ENCODE assay signal across 7 cellular contexts in genomic region chr10:4034907-4035581, GRCh38.
DNase-seq lines count a peak whose midpoint lies in the region; ATAC-seq and TF ChIP-seq lines count a peak whose summit lies in the region.

No MANE protein-coding gene starts in this region.

- H3K4me3 ChIP-seq in ascending aorta, result peak overlapping the region; percentile 15 to 60
- peak overlapping the region; percentile 46 to 72 (median 60) for H3K4me3 ChIP-seq in subcutaneous abdominal adipose tissue (ENCODE audit: low read depth in 1 of 5, low read length in 5 of 5)

- H3K4me3 Mint-ChIP-seq in IgD-negative memory B cell, result peak overlapping the region; percentile 9 to 70 (median 52)

- H3K36me3 ChIP-seq in ascending aorta (no peaks in the 10 kb centered on the region), subcutaneous abdominal adipose tissue (ENCODE audit: control insufficient read depth in 5 of 5, insufficient read depth in 5 of 5, low read length in 5 of 5) (no peaks in the 10 kb centered on the region)

- H3K4me1 ChIP-seq in ascending aorta, result peaks cover 2 to 10% of the 10 kb centered on the region in 2 donors
- peaks cover 3 to 13% (median 10%) of the 10 kb centered on the region in 5 donors for H3K4me1 ChIP-seq in subcutaneous abdominal adipose tissue (ENCODE audit: control insufficient read depth in 5 of 5, insufficient read depth in 5 of 5, low read length in 5 of 5)

- H3K27me3 Mint-ChIP-seq in IgD-negative memory B cell, result peaks cover 2% of the 10 kb centered on the region

- intact Hi-C loops in ascending aorta (cut with DNase I), result no loop called here

- H3K9me3 ChIP-seq in ascending aorta (no peaks in the 10 kb centered on the region), subcutaneous abdominal adipose tissue (ENCODE audit: control insufficient read depth in 5 of 5, low read length in 5 of 5) (no peaks in the 10 kb centered on the region)

- H3K27ac ChIP-seq in ascending aorta (peak overlapping the region; percentile 52 to 67), subcutaneous abdominal adipose tissue (ENCODE audit: low read depth, low read length) (peak overlapping the region; percentile 32)

- no peak for ATAC-seq in GM19328 (IDR thresholded peaks at IDR 0.05; ENCODE audit: unreplicated experiment)

- peaks cover 0 to 3% (median 0%) of the 10 kb centered on the region in 3 donors for H3K9me3 Mint-ChIP-seq in IgD-negative memory B cell

- H3K27me3 ChIP-seq in ascending aorta (no peaks in the 10 kb centered on the region), subcutaneous abdominal adipose tissue (ENCODE audit: control insufficient read depth in 5 of 5, insufficient read depth in 4 of 5, low read length in 5 of 5) (no peaks in the 10 kb centered on the region)

- H3K4me1 Mint-ChIP-seq in IgD-negative memory B cell, result peaks cover 8 to 20% (median 13%) of the 10 kb centered on the region in 3 donors

- TF ChIP-seq CTCF in ascending aorta (IDR thresholded peaks at IDR 0.05), result no peak

- no peak for DNase-seq in ascending aorta (ENCODE audit: low spot score in 2 of 2)
- peak; percentile 57 for DNase-seq in left kidney (ENCODE audit: low read depth, low spot score)
- no peak for DNase-seq in DMS 273 treated with DMSO at 0.1 percent for 48 hours (lab: John Stamatoyannopoulos, UW)
- DNase-seq in NCI-H446 treated with DMSO at 0.1 percent for 48 hours (lab: John Stamatoyannopoulos, UW), result no peak

- peak overlapping the region in 1 of 3 donors; percentile 91 for H3K27ac Mint-ChIP-seq in IgD-negative memory B cell

- peaks cover 6% of the 10 kb centered on the region for H3K36me3 Mint-ChIP-seq in IgD-negative memory B cell

- peak overlapping the region in 3 of 5 donors; percentile 9 to 43 (median 16) for H3K9ac ChIP-seq in subcutaneous abdominal adipose tissue (ENCODE audit: low read length in 5 of 5)
